Comparison of ENCODE assay signal across 1 cellular context in the genomic region with DNA sequence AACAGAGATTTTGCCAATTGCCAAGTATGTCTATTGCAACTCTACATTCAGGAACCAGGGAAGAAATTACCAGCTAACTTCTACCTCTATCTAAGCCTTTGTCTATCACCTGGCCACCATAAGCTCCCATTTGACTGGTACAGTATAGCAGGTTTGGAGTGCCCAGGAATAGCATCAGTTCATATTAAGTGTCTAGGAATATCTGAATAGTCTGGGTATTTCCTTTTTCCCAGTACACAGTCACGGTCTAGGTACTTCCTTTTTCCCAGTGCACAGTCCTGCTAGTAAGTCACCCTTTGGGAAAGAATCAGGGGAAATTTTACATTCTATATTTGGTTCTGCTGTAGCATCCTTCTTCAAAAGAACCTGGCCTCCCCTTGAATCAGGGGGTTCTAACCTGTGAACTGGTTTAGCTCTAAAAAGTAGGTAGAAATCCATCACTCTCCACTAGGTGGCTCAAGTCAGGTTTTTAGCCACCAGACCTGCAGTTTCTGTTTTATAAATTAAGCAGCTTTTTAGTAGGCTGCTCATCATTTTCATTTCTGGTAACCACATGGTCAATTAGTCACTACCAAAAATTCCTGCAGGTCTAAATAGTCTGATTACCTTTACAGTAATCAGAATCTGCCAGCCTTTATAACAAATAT.
TF ChIP-seq lines count a peak whose summit lies in the region.

No MANE protein-coding gene starts in this region.

TF ChIP-seq in GM23338, 12 proteins besides CTCF, POLR2A, EP300 and RAD21 (continued from another document):
- no peak for TF ChIP-seq ZNF462 (CRISPR knock-in tag; IDR thresholded peaks at IDR 0.05)
- TF ChIP-seq ETS1 (IDR thresholded peaks at IDR 0.05): no peak
- no peak for TF ChIP-seq JUNB (IDR thresholded peaks at IDR 0.05; ENCODE audit: unreplicated experiment)
